ENCODE assay signal across 14 cellular contexts in genomic region chr3:154862265-154862664, GRCh38.
DNase-seq lines count a peak whose midpoint lies in the region; ATAC-seq and TF ChIP-seq lines count a peak whose summit lies in the region.
"Had no signal": no experiment of that assay in that cellular context is flagged by ENCODE, and none has a peak within 500 bp of the region (broad histone marks: within the 10 kb centered on the region; RNA-seq: fewer than 3 reads in every experiment).

No MANE protein-coding gene starts in this region.

- TF ChIP-seq POLR2A in uterus (IDR thresholded peaks at IDR 0.05) = no peak

- H4K5ac ChIP-seq in H9 (ENCODE audit: insufficient read length, low read depth, low read length) = no peak overlapping the region

- H3K36me3 Mint-ChIP-seq in H9 (ENCODE audit: insufficient read depth in 1 of 3, low read depth in 3 of 3) = no peaks in the 10 kb centered on the region
- H3K36me3 Mint-ChIP-seq: CD4-positive, alpha-beta memory T cell had no signal

- no peaks in the 10 kb centered on the region for H3K4me1 Mint-ChIP-seq in H9
- H3K4me1 Mint-ChIP-seq: CD4-positive, alpha-beta memory T cell had no signal

- H4K20me1 ChIP-seq in H9 (ENCODE audit: control insufficient read depth, insufficient read depth, insufficient read length) = no peaks in the 10 kb centered on the region

- no peak overlapping the region for H3K14ac ChIP-seq in H9 (ENCODE audit: insufficient read depth, low read length)

- no peak overlapping the region for H3K18ac ChIP-seq in H9 (ENCODE audit: insufficient read length, low read depth, low read length)

- no peak overlapping the region for H4K8ac ChIP-seq in H9 (replicated peaks; ENCODE audit: insufficient read length, low read depth, low read length)

- no peak overlapping the region for H3K23ac ChIP-seq in H9 (ENCODE audit: insufficient read length, low read depth, low read length)

- peak; percentile 22 for ATAC-seq in sciatic nerve

- intact Hi-C loops in sciatic nerve (cut with DNase I) (no loop called here), uterus (cut with DNase I; ENCODE audit: low total_unique reads) (no loop called here)

- DNase-seq in GM04504 (ENCODE audit: low read depth) = peak; percentile 45
- DNase-seq in M059J (ENCODE audit: low read depth) = peak; percentile 56
- peak; percentile 8 for DNase-seq in epithelial cell of esophagus (ENCODE audit: low read depth)
- DNase-seq in sciatic nerve (ENCODE audit: low spot score) = no peak
- DNase-seq in G401 (ENCODE audit: low spot score) = no peak
- DNase-seq in activated naive CD4-positive, alpha-beta T cell (lab: John Stamatoyannopoulos, UW) = no peak
- no peak for DNase-seq in uterus
- DNase-seq in H9 = no peak
- DNase-seq: activated T-cell treated with anti-CD3 and anti-CD28 coated beads, Interleukin-2, amount 50 U/mL, for 1 hour; adrenal gland; CD4-positive, alpha-beta memory T cell; NCI-H2107; nephron progenitor cell; sigmoid colon had no signal

- H3K27ac Mint-ChIP-seq in H9 = no peak overlapping the region; a peak in 1 of 7 replicates
- H3K27ac Mint-ChIP-seq: CD4-positive, alpha-beta memory T cell; nephron progenitor cell had no signal

- H3T11ph ChIP-seq in H9 (ENCODE audit: low read length) = no peak overlapping the region

- H3K79me2 ChIP-seq in H9 (ENCODE audit: insufficient read depth, low read length) = no peaks in the 10 kb centered on the region

- H2BK15ac ChIP-seq in H9 (ENCODE audit: low read depth, low read length) = no peak overlapping the region

- no peak overlapping the region for H2AK5ac ChIP-seq in H9 (ENCODE audit: insufficient read length, low read length)

- no peak overlapping the region for H2AFZ ChIP-seq in H9 (ENCODE audit: low read length)

- H3K4me1 ChIP-seq in uterus (no peaks in the 10 kb centered on the region), H9 (ENCODE audit: insufficient read depth, low read length) (no peaks in the 10 kb centered on the region)
- H3K4me1 ChIP-seq: adrenal gland, sigmoid colon had no signal

- no peaks in the 10 kb centered on the region for H3K9me3 Mint-ChIP-seq in H9
- H3K9me3 Mint-ChIP-seq: nephron progenitor cell had no signal

- TF ChIP-seq CTCF in epithelial cell of esophagus (IDR thresholded peaks at IDR 0.05; ENCODE audit: insufficient read depth, low read depth, low read length, missing control alignments) = no peak
- TF ChIP-seq CTCF in uterus (IDR thresholded peaks at IDR 0.05) = no peak
- no peak for TF ChIP-seq CTCF in H9 (conservative IDR thresholded peaks at IDR 0.05)

- no peaks in the 10 kb centered on the region for H3K27me3 Mint-ChIP-seq in H9 (ENCODE audit: low read depth)
- H3K27me3 Mint-ChIP-seq: CD4-positive, alpha-beta memory T cell had no signal

- H3K4ac ChIP-seq in H9 (ENCODE audit: low read depth, low read length) = no peak overlapping the region

- H3K27ac ChIP-seq in uterus (no peak overlapping the region), H9 (ENCODE audit: insufficient read length, low read depth, low read length) (no peak overlapping the region)
- H3K27ac ChIP-seq: adrenal gland, sigmoid colon had no signal

- H3K36me3 ChIP-seq in uterus = no peaks in the 10 kb centered on the region
- H3K36me3 ChIP-seq: adrenal gland, sigmoid colon had no signal

- no peak overlapping the region for H3K4me3 ChIP-seq in epithelial cell of esophagus (ENCODE audit: low read length)
- H3K4me3 ChIP-seq in uterus = no peak overlapping the region
- H3K4me3 ChIP-seq: adrenal gland, sigmoid colon had no signal

- H3K27me3 ChIP-seq in uterus = no peaks in the 10 kb centered on the region
- H3K27me3 ChIP-seq in H9 (ENCODE audit: insufficient read depth, low read length) = no peaks in the 10 kb centered on the region
- H3K27me3 ChIP-seq: adrenal gland, sigmoid colon had no signal

- H4K91ac ChIP-seq in H9 (ENCODE audit: insufficient read length, low read depth, low read length) = no peak overlapping the region

- H3K9me3 ChIP-seq in uterus (no peaks in the 10 kb centered on the region), H9 (ENCODE audit: control insufficient read depth, low read depth, low read length) (no peaks in the 10 kb centered on the region)
- H3K9me3 ChIP-seq: adrenal gland, sigmoid colon had no signal

- no peak overlapping the region for H2BK12ac ChIP-seq in H9 (ENCODE audit: insufficient read length, low read depth, low read length)

- H2BK5ac ChIP-seq in H9 (ENCODE audit: insufficient read length, low read length) = no peak overlapping the region

- H3K23me2 ChIP-seq in H9 (ENCODE audit: insufficient read length, low read depth, low read length, poor library complexity, severe bottlenecking) = no peaks in the 10 kb centered on the region

- in situ Hi-C loops in G401 (cut with HindIII; ENCODE audit: low sequenced_read_pairs) = no loop called here

- H3K56ac ChIP-seq in H9 (ENCODE audit: insufficient read length, low read depth, low read length) = no peak overlapping the region

- no peak overlapping the region for H3K9ac ChIP-seq in H9 (ENCODE audit: extremely low read depth, insufficient read length, low read length)

- no peak overlapping the region for H3K4me3 Mint-ChIP-seq in H9
- H3K4me3 Mint-ChIP-seq: CD4-positive, alpha-beta memory T cell; nephron progenitor cell had no signal

- no peak overlapping the region for H2BK20ac ChIP-seq in H9 (ENCODE audit: low read depth, low read length, poor library complexity, severe bottlenecking)

- H3K79me1 ChIP-seq in H9 (ENCODE audit: insufficient read depth, low read depth, low read length, poor library complexity, severe bottlenecking) = no peaks in the 10 kb centered on the region

- no peak overlapping the region for H3K4me2 ChIP-seq in H9 (ENCODE audit: insufficient read depth, insufficient read length, low read length)

- no peak overlapping the region for H2BK120ac ChIP-seq in H9 (ENCODE audit: low read depth, low read length, poor library complexity, severe bottlenecking)

Comparison
In these comparisons a context has a peak if more than half of its experiments do, and no peak if none do; other contexts are left out.
1. DNase-seq: peak in GM04504 (single experiment), M059J (single experiment) and epithelial cell of esophagus (single experiment); none in sciatic nerve (single experiment), G401 (single experiment), activated naive CD4-positive, alpha-beta T cell (0 of 4), uterus (0 of 2) and H9 (single experiment).